ENCODE assay signal across 10 cellular contexts in the genomic region with DNA sequence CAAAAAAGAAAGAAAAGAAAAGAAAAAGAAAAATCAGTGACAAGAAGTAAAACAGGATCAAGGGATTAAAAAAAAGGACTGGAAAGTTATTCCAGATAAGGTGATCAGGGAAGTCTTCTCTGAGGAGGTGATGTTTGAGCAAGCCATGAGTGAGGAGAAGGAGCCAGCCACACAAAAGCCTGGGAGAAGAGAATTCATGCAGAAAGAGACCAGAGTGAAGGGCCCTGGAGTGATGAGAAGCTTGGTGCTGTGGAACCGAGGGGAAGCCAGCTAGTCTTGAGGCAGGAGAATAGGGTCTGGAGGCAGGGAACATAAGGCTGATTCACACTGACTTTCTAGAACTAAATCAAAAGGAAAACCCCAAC. TPM values are rescaled to one million over a fixed set of nuclear protein-coding genes. Genes with fewer than 3 reads are reported as not detected.
DNase-seq lines count a peak whose midpoint lies in the region; TF ChIP-seq lines count a peak whose summit lies in the region.
"Had no signal": no experiment of that assay in that cellular context is flagged by ENCODE, and none has a peak within 500 bp of the region (broad histone marks: within the 10 kb centered on the region; RNA-seq: fewer than 3 reads in every experiment).

No MANE protein-coding gene starts in this region.

- no peaks in the 10 kb centered on the region for H3K27me3 Mint-ChIP-seq in activated naive CD4-positive, alpha-beta T cell treated with anti-CD3 and anti-CD28 coated beads for 36 hours (ENCODE audit: low read depth)
- H3K27me3 Mint-ChIP-seq: central memory CD8-positive, alpha-beta T cell had no signal

- H3K4me3 ChIP-seq in HEK293 (ENCODE audit: low read depth, low read length) (no peak overlapping the region), WI38 (ENCODE audit: low read depth, low read length) (peak overlapping the region; percentile 55), iPS-18a (ENCODE audit: low read length) (peak overlapping the region; percentile 30)

- no peak for DNase-seq in NCI-H345 (lab: John Stamatoyannopoulos, UW)
- DNase-seq in iPS-NIHi11 (ENCODE audit: low spot score), result no peak
- no peak for DNase-seq in activated CD4-positive, alpha-beta T cell treated with anti-CD3 and anti-CD28 coated beads for 48 hours
- DNase-seq in activated naive CD4-positive, alpha-beta T cell treated with anti-CD3 and anti-CD28 coated beads for 36 hours, result no peak

- H3K4me3 Mint-ChIP-seq in activated naive CD4-positive, alpha-beta T cell treated with anti-CD3 and anti-CD28 coated beads for 36 hours, result no peak overlapping the region
- H3K4me3 Mint-ChIP-seq: central memory CD8-positive, alpha-beta T cell had no signal

- TF ChIP-seq CTCF in HEK293 (tag by site-specific recombination; IDR thresholded peaks at IDR 0.05) (no peak), WI38 (IDR thresholded peaks at IDR 0.05; ENCODE audit: low read depth, low read length) (no peak)

- H3K9me3 Mint-ChIP-seq in activated naive CD4-positive, alpha-beta T cell treated with anti-CD3 and anti-CD28 coated beads for 36 hours, result no peaks in the 10 kb centered on the region
- H3K9me3 Mint-ChIP-seq: central memory CD8-positive, alpha-beta T cell had no signal

- H3K36me3 ChIP-seq in HEK293 (ENCODE audit: control insufficient read depth in 2 of 2, insufficient read depth in 1 of 2, low read length in 2 of 2), result no peaks in the 10 kb centered on the region
- no peaks in the 10 kb centered on the region for H3K36me3 ChIP-seq in iPS-18a (ENCODE audit: control insufficient read depth, low read depth, low read length)

- H3K4me1 ChIP-seq in HEK293 (ENCODE audit: control insufficient read depth, insufficient read depth, low read length) (no peaks in the 10 kb centered on the region), iPS-18a (ENCODE audit: control insufficient read depth, low read depth, low read length) (peaks cover 20% of the 10 kb centered on the region)

- CTCF ChIA-PET in HEK293 (lab: Yijun Ruan, JAX), result interaction anchor here (0.6 to 15.8 kb wide), 6 partner anchors 12 to 309 kb away, joined by 3 to 305 read pairs (median 4); no protein-coding TSS in a partner anchor
- CTCF ChIA-PET in activated naive CD4-positive, alpha-beta T cell treated with anti-CD3 and anti-CD28 coated beads for 36 hours (lab: Charles Lee), result interaction anchor here (0.6 to 2.5 kb wide), 2 partner anchors 11 to 416 kb away, joined by 3 to 9 read pairs; no protein-coding TSS in a partner anchor

- POLR2A ChIA-PET in HEK293 (lab: Yijun Ruan, JAX), result interaction anchor here (1.0 to 1.3 kb wide), 2 partner anchors 9 to 12 kb away, joined by 3 read pairs; no protein-coding TSS in a partner anchor

- H3K9me3 ChIP-seq in HEK293 (ENCODE audit: control insufficient read depth, insufficient read depth, low read depth, low read length) (no peaks in the 10 kb centered on the region), iPS-18a (ENCODE audit: control insufficient read depth, low read depth, low read length) (peaks cover 5% of the 10 kb centered on the region)

- H3K27me3 ChIP-seq in iPS-18a (ENCODE audit: control insufficient read depth, insufficient read depth, low read length), result no peaks in the 10 kb centered on the region

- intact Hi-C loops in activated naive CD4-positive, alpha-beta T cell treated with anti-CD3 and anti-CD28 coated beads for 36 hours (cut with micrococcal nuclease), result loop anchor here (10.0 kb wide), 1 partner anchor 585 kb away; no protein-coding TSS in a partner anchor

- peaks cover 2% of the 10 kb centered on the region for H3K36me3 Mint-ChIP-seq in activated naive CD4-positive, alpha-beta T cell treated with anti-CD3 and anti-CD28 coated beads for 36 hours (ENCODE audit: low read depth)

- H3K27ac ChIP-seq in HEK293 (ENCODE audit: extremely low read depth, low read depth, low read length) (no peak overlapping the region), iPS-18a (ENCODE audit: low read length) (no peak overlapping the region), temporal lobe (ENCODE audit: low read depth, low read length) (peak overlapping the region; percentile 52)

- H3K4me1 Mint-ChIP-seq in activated naive CD4-positive, alpha-beta T cell treated with anti-CD3 and anti-CD28 coated beads for 36 hours (ENCODE audit: low read depth), result peaks cover 18% of the 10 kb centered on the region

- H3K9ac ChIP-seq in iPS-18a (ENCODE audit: low read length), result no peak overlapping the region

- no peak overlapping the region for H3K27ac Mint-ChIP-seq in activated naive CD4-positive, alpha-beta T cell treated with anti-CD3 and anti-CD28 coated beads for 36 hours

TF ChIP-seq in HEK293, 187 proteins besides CTCF, POLR2A, EP300 and RAD21 (continues in another document):
- TF ChIP-seq GLI4 (tag by site-specific recombination; IDR thresholded peaks at IDR 0.05), result no peak
- TF ChIP-seq ZFHX2 (tag by site-specific recombination; conservative IDR thresholded peaks at IDR 0.05), result no peak
- TF ChIP-seq ZFP37 (tag by site-specific recombination; IDR thresholded peaks at IDR 0.05), result no peak
- no peak for TF ChIP-seq ZNF23 (tag by site-specific recombination; IDR thresholded peaks at IDR 0.05; ENCODE audit: borderline replicate concordance)
- TF ChIP-seq ZNF211 (tag by site-specific recombination; IDR thresholded peaks at IDR 0.05; ENCODE audit: low read depth), result no peak
- TF ChIP-seq, protein P1, sequence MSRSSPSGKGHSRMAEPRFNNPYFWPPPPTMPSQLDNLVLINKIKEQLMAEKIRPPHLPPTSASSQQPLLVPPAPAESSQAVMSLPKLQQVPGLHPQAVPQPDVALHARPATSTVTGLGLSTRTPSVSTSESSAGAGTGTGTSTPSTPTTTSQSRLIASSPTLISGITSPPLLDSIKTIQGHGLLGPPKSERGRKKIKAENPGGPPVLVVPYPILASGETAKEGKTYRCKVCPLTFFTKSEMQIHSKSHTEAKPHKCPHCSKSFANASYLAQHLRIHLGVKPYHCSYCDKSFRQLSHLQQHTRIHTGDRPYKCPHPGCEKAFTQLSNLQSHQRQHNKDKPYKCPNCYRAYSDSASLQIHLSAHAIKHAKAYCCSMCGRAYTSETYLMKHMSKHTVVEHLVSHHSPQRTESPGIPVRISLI (tag by site-specific recombination; IDR thresholded peaks at IDR 0.05), result no peak
- peak; percentile 26; the same call in 1 of the 2 replicates for TF ChIP-seq ZNF366 (tag by site-specific recombination; conservative IDR thresholded peaks at IDR 0.05)
- no peak for TF ChIP-seq ZNF768 (tag by site-specific recombination; IDR thresholded peaks at IDR 0.05)
- no peak for TF ChIP-seq ZNF664 (tag by site-specific recombination; IDR thresholded peaks at IDR 0.05)
- no peak for TF ChIP-seq ZNF184 (tag by site-specific recombination; IDR thresholded peaks at IDR 0.05)
- TF ChIP-seq PBX3 (CRISPR knock-in tag; IDR thresholded peaks at IDR 0.05), result no peak
- no peak for TF ChIP-seq PRDM6 (tag by site-specific recombination; IDR thresholded peaks at IDR 0.05)
- no peak for TF ChIP-seq ZNF596 (tag by site-specific recombination; IDR thresholded peaks at IDR 0.05)
- TF ChIP-seq PRDM1 (tag by site-specific recombination; IDR thresholded peaks at IDR 0.05), result 0 out of 2 replicates have a peak, but pooled peaks have one; percentile 44
- TF ChIP-seq ZBTB17 (tag by site-specific recombination; IDR thresholded peaks at IDR 0.05), result peak; percentile 86
- no peak for TF ChIP-seq ZNF510 (tag by site-specific recombination; IDR thresholded peaks at IDR 0.05; ENCODE audit: insufficient replicate concordance)
- TF ChIP-seq OVOL3 (tag by site-specific recombination; IDR thresholded peaks at IDR 0.05), result no peak
- no peak for TF ChIP-seq ZNF76 (tag by site-specific recombination; IDR thresholded peaks at IDR 0.05; ENCODE audit: borderline replicate concordance, low read depth)
- no peak for TF ChIP-seq ZBTB20 (tag by site-specific recombination; IDR thresholded peaks at IDR 0.05)
- TF ChIP-seq YY2 (tag by site-specific recombination; IDR thresholded peaks at IDR 0.05), result no peak
- no peak for TF ChIP-seq ZNF175 (tag by site-specific recombination; IDR thresholded peaks at IDR 0.05)
- peak; percentile 16; the same call in 1 of the 2 replicates for TF ChIP-seq ZNF600 (tag by site-specific recombination; IDR thresholded peaks at IDR 0.05)
- TF ChIP-seq ZNF585B (tag by site-specific recombination; IDR thresholded peaks at IDR 0.05), result no peak
- peak; percentile 8; the same call in 1 of the 2 replicates for TF ChIP-seq GFI1B (tag by site-specific recombination; IDR thresholded peaks at IDR 0.05)
- no peak for TF ChIP-seq ZNF549 (tag by site-specific recombination; IDR thresholded peaks at IDR 0.05)
- TF ChIP-seq ZNF146 (tag by site-specific recombination; IDR thresholded peaks at IDR 0.05), result no peak
- no peak for TF ChIP-seq ZNF571 (tag by site-specific recombination; IDR thresholded peaks at IDR 0.05)
- no peak for TF ChIP-seq ZNF114 (tag by site-specific recombination; IDR thresholded peaks at IDR 0.05)

RNA-seq across cellular contexts. Expression of gene EXOSC2, which starts 4.0 kb away (rescaled TPM):
- 30.5 TPM for total RNA-seq in temporal lobe
- total RNA-seq in activated naive CD4-positive, alpha-beta T cell treated with anti-CD3 and anti-CD28 coated beads for 36 hours, result 10 to 100 TPM; 70.1 to 72.6 TPM

RNA-seq across cellular contexts. Expression of gene PRDM12, which starts 25.2 kb away (rescaled TPM):
- not detected for total RNA-seq in temporal lobe
- not detected for total RNA-seq in activated naive CD4-positive, alpha-beta T cell treated with anti-CD3 and anti-CD28 coated beads for 36 hours
- total RNA-seq: SK-MEL-5 had no signal
